In genomic region chr5:82991678-82992323, GRCh38 we compare ENCODE assay signal across 14 cellular contexts.
A peak's percentile ranks its signal among the peaks of the same experiment; 100 is the strongest.
DNase-seq lines count a peak whose midpoint lies in the region; ATAC-seq and FAIRE-seq lines count a peak whose summit lies in the region.
"Had no signal": no experiment of that assay in that cellular context is flagged by ENCODE, and none has a peak within 500 bp of the region (broad histone marks: within the 10 kb centered on the region; RNA-seq: fewer than 3 reads in every experiment).

No MANE protein-coding gene starts in this region.

- no peak overlapping the region for H3K4me3 Mint-ChIP-seq in activated T-helper 17 cell treated with anti-CD3 and anti-CD28 coated beads, Interleukin-2, amount 50 U/mL, for 72 hours
- H3K4me3 Mint-ChIP-seq: immature natural killer cell; T-helper 2 cell treated with Interferon-gamma antibody and Interleukin-4, amounts not matched to agents 5 μg/mL and 100 μg/mL, for 36 hours had no signal

- DNase-seq in KG1 (lab: John Stamatoyannopoulos, UW), result peak; percentile 58
- DNase-seq in RPMI7951 (ENCODE audit: low read depth), result peak; percentile 51
- DNase-seq in glomerular visceral epithelial cell (ENCODE audit: extremely low spot score), result peak; percentile 50
- DNase-seq in NCI-H2227 (lab: John Stamatoyannopoulos, UW; ENCODE audit: unreplicated experiment), result no peak
- no peak for DNase-seq in left cardiac atrium
- no peak for DNase-seq in activated CD8-positive, alpha-beta memory T cell treated with anti-CD3 and anti-CD28 coated beads, Interleukin-2, amount 50 U/mL, for 4 hours
- DNase-seq: activated naive CD4-positive, alpha-beta T cell treated with anti-CD3 and anti-CD28 coated beads, Interleukin-2, amount 50 U/mL, for 16 hours; immature natural killer cell; NCI-H1694; stimulated activated CD4-positive, alpha-beta T cell treated with anti-CD3 and anti-CD28 coated beads, Interleukin-2, amount 100 ng/mL, for 48 hours; stimulated activated naive CD4-positive, alpha-beta T cell had no signal

- no peaks in the 10 kb centered on the region for H3K36me3 Mint-ChIP-seq in activated T-helper 17 cell treated with anti-CD3 and anti-CD28 coated beads, Interleukin-2, amount 50 U/mL, for 72 hours (ENCODE audit: low read depth)
- H3K36me3 Mint-ChIP-seq: immature natural killer cell had no signal

- no peak for ATAC-seq in activated T-helper 17 cell treated with anti-CD3 and anti-CD28 coated beads, Interleukin-2, amount 50 U/mL, for 72 hours (replicated peaks)
- no peak for ATAC-seq in left cardiac atrium

- H3K4me1 Mint-ChIP-seq in activated T-helper 17 cell treated with anti-CD3 and anti-CD28 coated beads, Interleukin-2, amount 50 U/mL, for 72 hours, result no peaks in the 10 kb centered on the region
- H3K4me1 Mint-ChIP-seq: immature natural killer cell had no signal

- no peaks in the 10 kb centered on the region for H3K9me3 Mint-ChIP-seq in activated T-helper 17 cell treated with anti-CD3 and anti-CD28 coated beads, Interleukin-2, amount 50 U/mL, for 72 hours
- H3K9me3 Mint-ChIP-seq: T-helper 2 cell treated with Interferon-gamma antibody and Interleukin-4, amounts not matched to agents 5 μg/mL and 100 μg/mL, for 36 hours had no signal

- intact Hi-C loops in left cardiac atrium (cut with DNase I), result no loop called here

- H3K27ac Mint-ChIP-seq in activated T-helper 17 cell treated with anti-CD3 and anti-CD28 coated beads, Interleukin-2, amount 50 U/mL, for 72 hours, result no peak overlapping the region
- H3K27ac Mint-ChIP-seq: immature natural killer cell; T-helper 2 cell treated with Interferon-gamma antibody and Interleukin-4, amounts not matched to agents 5 μg/mL and 100 μg/mL, for 36 hours had no signal

- peak; percentile 60 for FAIRE-seq in G401.6 (lab: Jason Lieb, UNC)

- peaks cover 4% of the 10 kb centered on the region for H3K27me3 Mint-ChIP-seq in activated T-helper 17 cell treated with anti-CD3 and anti-CD28 coated beads, Interleukin-2, amount 50 U/mL, for 72 hours

Comparison
In these comparisons a context has a peak if more than half of its experiments do, and no peak if none do; other contexts are left out.
1. DNase-seq: peak in KG1 (single experiment), RPMI7951 (single experiment) and glomerular visceral epithelial cell (single experiment); none in NCI-H2227 (single experiment), left cardiac atrium (single experiment) and activated CD8-positive, alpha-beta memory T cell treated with anti-CD3 and anti-CD28 coated beads, Interleukin-2, amount 50 U/mL, for 4 hours (single experiment).